8 cellular contexts compared by ENCODE assay signal in the genomic region with DNA sequence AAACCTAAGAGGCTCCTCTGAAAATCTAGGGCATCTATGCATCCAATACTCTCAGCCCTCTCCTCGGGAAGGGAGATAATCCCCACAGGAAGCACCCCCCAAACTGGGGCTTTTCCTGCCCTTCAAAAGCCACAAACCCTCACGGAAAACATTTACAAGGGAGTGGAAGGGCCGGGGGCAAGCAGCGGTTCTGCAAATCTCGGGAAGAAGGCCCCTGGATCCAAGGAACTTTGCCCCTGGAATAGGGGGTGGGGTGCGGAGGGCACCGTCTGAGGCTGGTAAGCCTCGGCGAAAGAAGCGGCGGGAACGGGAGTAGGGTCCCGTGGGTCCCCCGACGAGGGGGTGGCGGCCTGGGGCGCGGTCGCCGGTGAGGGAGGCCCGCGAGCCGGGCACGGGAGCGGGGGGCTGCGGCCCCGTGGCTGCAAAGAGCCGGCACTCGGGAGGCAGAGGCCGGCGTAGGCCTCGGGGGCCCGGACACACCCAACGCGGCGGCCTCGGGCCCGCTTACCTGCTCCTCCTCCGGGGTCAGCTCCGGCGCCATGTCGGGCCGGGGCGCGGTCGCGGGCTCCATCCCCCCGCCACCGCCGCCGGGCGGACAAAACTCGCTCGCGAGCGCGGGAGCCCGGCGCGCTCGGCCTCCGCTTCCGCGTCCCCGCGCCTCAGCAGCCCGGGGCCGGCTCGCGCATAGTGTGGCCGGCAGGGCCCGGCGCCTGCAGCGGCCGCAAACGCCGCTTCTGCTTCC. TPM values are rescaled to one million over a fixed set of nuclear protein-coding genes. Genes with fewer than 3 reads are reported as not detected.
DNase-seq lines count a peak whose midpoint lies in the region; ATAC-seq and TF ChIP-seq lines count a peak whose summit lies in the region.

No MANE protein-coding gene starts in this region.

- H3K4me3 ChIP-seq in lower leg skin (ENCODE audit: low read depth, poor library complexity, severe bottlenecking) (peak overlapping the region; percentile 72), stomach smooth muscle (ENCODE audit: low read length in 2 of 2) (peak overlapping the region; percentile 51 to 86)

- peaks cover 0 to 2% of the 10 kb centered on the region in 2 donors for H3K36me3 ChIP-seq in stomach smooth muscle (ENCODE audit: control insufficient read depth in 2 of 2, insufficient read depth in 2 of 2, low read length in 2 of 2)

- DNase-seq in T-helper 9 cell (peak; percentile 8), lower leg skin (ENCODE audit: low spot score in 2 of 2) (peak in 1 of 2 donors; percentile 87), NCI-H1092 (lab: John Stamatoyannopoulos, UW) (no peak), NCI-H187 treated with DMSO at 0.1 percent for 48 hours (lab: John Stamatoyannopoulos, UW) (no peak)

- intact Hi-C loops in lower leg skin (cut with DNase I; ENCODE audit: low total_unique reads), result no loop called here

- 1% methylated on average over 35 to 62 of the region's 77 CpGs for WGBS in lower leg skin, 2 donors

- TF ChIP-seq POLR2A in GM10847 (IDR thresholded peaks at IDR 0.05; ENCODE audit: extremely low read depth, insufficient read length) (peak; percentile 10), lower leg skin (IDR thresholded peaks at IDR 0.05) (no peak)

- no peak for TF ChIP-seq CTCF in lower leg skin (IDR thresholded peaks at IDR 0.05)

- peaks cover 9% of the 10 kb centered on the region for H3K4me1 ChIP-seq in stomach smooth muscle (ENCODE audit: control insufficient read depth, insufficient read depth, low read length)

- H3K9me3 ChIP-seq in stomach smooth muscle (ENCODE audit: control insufficient read depth in 2 of 2, low read length in 2 of 2), result no peaks in the 10 kb centered on the region

- peak; percentile 41 for ATAC-seq in HG03135 (IDR thresholded peaks at IDR 0.05; ENCODE audit: unreplicated experiment)

- peak overlapping the region; percentile 75 for H3K27ac ChIP-seq in cingulate gyrus (ENCODE audit: low read depth, low read length)
- peak overlapping the region; percentile 75 for H3K27ac ChIP-seq in stomach smooth muscle (ENCODE audit: low read length)

- peak overlapping the region; percentile 72 to 89 for H3K9ac ChIP-seq in stomach smooth muscle (ENCODE audit: low read length in 2 of 2)

- no peaks in the 10 kb centered on the region for H3K27me3 ChIP-seq in stomach smooth muscle (ENCODE audit: control insufficient read depth in 1 of 2, insufficient read depth in 2 of 2, low read length in 2 of 2)

RNA-seq across cellular contexts. Expression of a gene that starts 0.7 kb away (rescaled TPM):
- 10 to 100 TPM in 3 of 4 donors, 1 to 10 TPM in 1; 7.3 to 15.5 (median 10.8) TPM for total RNA-seq in lower leg skin

RNA-seq across cellular contexts. Expression of a gene that starts 47.1 kb away (rescaled TPM):
- total RNA-seq in lower leg skin, result 10 to 100 TPM; 16.5 to 19.7 (median 18.1) TPM
